22 cellular contexts compared by ENCODE assay signal in genomic region chr7:79361214-79361613, GRCh38.
DNase-seq lines count a peak whose midpoint lies in the region; ATAC-seq, FAIRE-seq and TF ChIP-seq lines count a peak whose summit lies in the region.
"Had no signal": no experiment of that assay in that cellular context is flagged by ENCODE, and none has a peak within 500 bp of the region (broad histone marks: within the 10 kb centered on the region; RNA-seq: fewer than 3 reads in every experiment).

No MANE protein-coding gene starts in this region.

- no peak overlapping the region for H3K23ac ChIP-seq in H1 (ENCODE audit: insufficient read length)

- H2BK12ac ChIP-seq in H1 (ENCODE audit: low read depth, low read length): no peak overlapping the region

- H3K27me3 ChIP-seq in BE2C: no peaks in the 10 kb centered on the region
- H3K27me3 ChIP-seq in H1 (replicated peaks in 1 of 4; ENCODE audit: control insufficient read depth in 3 of 4, extremely low read depth in 1 of 4, insufficient read depth in 3 of 4, low read length in 3 of 4): no peaks in the 10 kb centered on the region
- H3K27me3 ChIP-seq: colonic mucosa, Peyer's patch, right atrium auricular region had no signal

- no peaks in the 10 kb centered on the region for H3K4me1 ChIP-seq in BE2C
- H3K4me1 ChIP-seq in H1 (replicated peaks in 1 of 4; ENCODE audit: control insufficient read depth in 3 of 4, insufficient read depth in 4 of 4, low read length in 3 of 4): no peaks in the 10 kb centered on the region
- H3K4me1 ChIP-seq: colonic mucosa, Peyer's patch, right atrium auricular region had no signal

- no peak overlapping the region for H2BK5ac ChIP-seq in H1 (ENCODE audit: low read depth, low read length)

- H2BK20ac ChIP-seq in H1 (ENCODE audit: low read length): no peak overlapping the region

- no peak for DNase-seq in BE2C
- peak; percentile 43 for DNase-seq in NCI-H69 (lab: John Stamatoyannopoulos, UW)
- DNase-seq in H1 (ENCODE audit: low read depth in 1 of 2, low spot score in 2 of 2): no peak
- no peak for DNase-seq in NCI-H1436 (lab: John Stamatoyannopoulos, UW)
- no peak for DNase-seq in RCC 7860 (ENCODE audit: low spot score)
- DNase-seq: activated CD4-positive, alpha-beta T cell treated with anti-CD3 and anti-CD28 coated beads for 36 hours; activated naive CD8-positive, alpha-beta T cell treated with anti-CD3 and anti-CD28 coated beads, Interleukin-2, amount 10 ng/mL, durations not matched to agents 7 days and 5 days; colonic mucosa; head of caudate nucleus; Karpas-422; NCI-H1436 treated with DMSO at 0.1 percent for 48 hours; NCI-H2171 treated with DMSO at 0.1 percent for 48 hours; NCI-H526 treated with DMSO at 0.1 percent for 48 hours; Peyer's patch; stimulated activated CD4-positive, alpha-beta T cell treated with anti-CD3 and anti-CD28 coated beads, Interleukin-15, amount 100 ng/mL, for 24 hours had no signal

- WGBS in H1 (ENCODE audit: extremely low coverage in 1 of 2, insufficient coverage in 1 of 2, insufficient read length in 1 of 2, insufficient replicate concordance in 2 of 2, low coverage in 1 of 2, low lambda C conversion rate in 2 of 2, missing lambda C conversion rate in 1 of 2), 2 experiments: 54% methylated on average over 2 of the region's 2 CpGs; no CpG with 5 or more reads in 1 of the 2 experiments

- POLR2A ChIA-PET in H1 (lab: Charles Lee; ENCODE audit: partially characterized antibody): no interaction called here

- no peak overlapping the region for H2BK15ac ChIP-seq in H1 (ENCODE audit: low read length)

- no peaks in the 10 kb centered on the region for H3K23me2 ChIP-seq in H1 (ENCODE audit: low read depth, low read length)

- no peak overlapping the region for H2AK5ac ChIP-seq in H1 (ENCODE audit: low read depth, low read length)

- TF ChIP-seq POLR2A in H1 (IDR thresholded peaks at IDR 0.05; ENCODE audit: control extremely low read depth in 1 of 2, low read depth in 2 of 2, low read length in 2 of 2): no peak

- no peak for TF ChIP-seq EP300 in H1 (IDR thresholded peaks at IDR 0.05; ENCODE audit: borderline replicate concordance in 1 of 2, low read depth in 2 of 2, low read length in 2 of 2)

- no peak overlapping the region for H4K8ac ChIP-seq in H1 (ENCODE audit: extremely low read depth, insufficient read depth, low read length)

- no peaks in the 10 kb centered on the region for H3K79me1 ChIP-seq in H1 (ENCODE audit: low read depth, low read length)

- no peak overlapping the region for H3K56ac ChIP-seq in H1 (replicated peaks; ENCODE audit: insufficient read length, low read depth, low read length)

- H3K4me3 ChIP-seq in BE2C (ENCODE audit: low read depth, low read length) (no peak overlapping the region), GM12875 (ENCODE audit: low read depth, low read length) (no peak overlapping the region), H1 (ENCODE audit: extremely low read depth in 1 of 4, insufficient read depth in 2 of 4, low read depth in 3 of 4, low read length in 4 of 4) (no peak overlapping the region)
- H3K4me3 ChIP-seq: colonic mucosa, lung, Peyer's patch, right atrium auricular region had no signal

- H3K4me2 ChIP-seq in H1 (ENCODE audit: insufficient read depth in 1 of 2, low read depth in 2 of 2, low read length in 2 of 2): no peak overlapping the region

- no peak overlapping the region for H3K18ac ChIP-seq in H1 (ENCODE audit: extremely low read depth, low read length)

- no peak overlapping the region for H2BK120ac ChIP-seq in H1 (replicated peaks; ENCODE audit: low read depth, low read length)

- CTCF ChIA-PET in H1 (lab: Charles Lee; ENCODE audit: partially characterized antibody): interaction anchor here (0.6 to 2.3 kb wide), 4 partner anchors 9 to 380 kb away, joined by 3 to 4 read pairs (median 3); no protein-coding TSS in a partner anchor

- no peak overlapping the region for H3K27ac ChIP-seq in H1 (ENCODE audit: low read depth, low read length)
- H3K27ac ChIP-seq: colonic mucosa, Peyer's patch, right atrium auricular region had no signal

- H3K36me3 ChIP-seq in BE2C: no peaks in the 10 kb centered on the region
- no peaks in the 10 kb centered on the region for H3K36me3 ChIP-seq in H1 (ENCODE audit: control insufficient read depth in 2 of 4, insufficient read depth in 4 of 4, low read length in 3 of 4)
- H3K36me3 ChIP-seq: colonic mucosa, Peyer's patch, right atrium auricular region had no signal

- H3K79me2 ChIP-seq in H1 (ENCODE audit: control insufficient read depth in 1 of 2, insufficient read depth in 2 of 2, low read length in 2 of 2): no peaks in the 10 kb centered on the region

- no peak overlapping the region for H3K14ac ChIP-seq in H1 (ENCODE audit: insufficient read length)

- peak; percentile 44 for TF ChIP-seq CTCF in BE2C (IDR thresholded peaks at IDR 0.05; ENCODE audit: low read depth, low read length)
- peak; percentile 9; the same call in 1 of the 2 replicates for TF ChIP-seq CTCF in GM12875 (IDR thresholded peaks at IDR 0.05; ENCODE audit: borderline replicate concordance, insufficient read depth, low read depth, low read length)
- TF ChIP-seq CTCF in H1 (IDR thresholded peaks at IDR 0.05; ENCODE audit: control extremely low read depth in 1 of 3, insufficient read depth in 1 of 3, low read depth in 1 of 3, low read length in 3 of 3): peak; percentile 39 to 67 (median 59); a peak in 3 of 4 replicates

- ATAC-seq in GM21723 (IDR thresholded peaks at IDR 0.05; ENCODE audit: unreplicated experiment) (no peak), GM21390 (IDR thresholded peaks at IDR 0.05; ENCODE audit: unreplicated experiment) (no peak)
- ATAC-seq: activated CD4-positive, alpha-beta T cell treated with anti-CD3 and anti-CD28 coated beads for 36 hours had no signal

- FAIRE-seq in H1 (lab: Jason Lieb, UNC) (no peak), RCC 7860 (lab: Jason Lieb, UNC) (no peak)
- FAIRE-seq: endometrium, GM12891 had no signal

- no peaks in the 10 kb centered on the region for H4K20me1 ChIP-seq in H1 (replicated peaks in 1 of 2; ENCODE audit: control insufficient read depth in 1 of 2, insufficient read depth in 2 of 2, low read length in 2 of 2)

- no peak overlapping the region for H4K91ac ChIP-seq in H1 (replicated peaks; ENCODE audit: insufficient read length, low read length)

- H3K9me3 ChIP-seq in BE2C: no peaks in the 10 kb centered on the region
- no peaks in the 10 kb centered on the region for H3K9me3 ChIP-seq in H1 (ENCODE audit: insufficient read depth in 2 of 2, low read depth in 1 of 2, low read length in 1 of 2)
- H3K9me3 ChIP-seq: colonic mucosa, Peyer's patch had no signal

- no peak overlapping the region for H3K9ac ChIP-seq in H1 (replicated peaks in 1 of 4; ENCODE audit: extremely low read depth in 1 of 4, low read depth in 3 of 4, low read length in 3 of 4)

- no peak overlapping the region for H2AFZ ChIP-seq in H1 (ENCODE audit: low read length)

- TF ChIP-seq RAD21 in H1 (IDR thresholded peaks at IDR 0.05 in 1 of 2, conservative IDR thresholded peaks at IDR 0.05 in 1 of 2; ENCODE audit: low read depth in 2 of 2, low read length in 2 of 2): peak; percentile 50 to 51; a peak in 3 of 4 replicates

- no peak overlapping the region for H3K4ac ChIP-seq in H1 (replicated peaks; ENCODE audit: insufficient read length, low read depth, low read length)

- H4K5ac ChIP-seq in H1 (ENCODE audit: insufficient read length, low read depth, low read length): no peak overlapping the region

TF ChIP-seq in H1, 55 proteins besides CTCF, POLR2A, EP300 and RAD21:
- no peak for TF ChIP-seq CHD2 (IDR thresholded peaks at IDR 0.05; ENCODE audit: low read length)
- TF ChIP-seq RBBP5 (IDR thresholded peaks at IDR 0.05; ENCODE audit: borderline replicate concordance, low read depth, low read length): no peak
TF ChIP-seq in H1: peak in this region for 0.

Comparison
In these comparisons a context has a peak if more than half of its experiments do, and no peak if none do; other contexts are left out.
1. CTCF ChIP-seq: peak in every context shown above with its lines; median percentile 59 in H1; 44 in BE2C; 9 in GM12875.